In genomic region chr2:3493610-3493997, GRCh38 we compare ENCODE assay signal across 11 cellular contexts. TPM values are rescaled to one million over a fixed set of nuclear protein-coding genes. Genes with fewer than 3 reads are reported as not detected.
DNase-seq lines count a peak whose midpoint lies in the region; ATAC-seq and TF ChIP-seq lines count a peak whose summit lies in the region.
"Had no signal": no experiment of that assay in that cellular context is flagged by ENCODE, and none has a peak within 500 bp of the region (broad histone marks: within the 10 kb centered on the region; RNA-seq: fewer than 3 reads in every experiment).

No MANE protein-coding gene starts in this region.

- H3K4me3 Mint-ChIP-seq in activated CD4-positive, alpha-beta T cell treated with anti-CD3 and anti-CD28 coated beads, Interleukin-2, amount 10 ng/mL, durations not matched to agents 24 days and 14 days: no peak overlapping the region

- H3K27ac ChIP-seq in HCT116 (ENCODE audit: low read depth, low read length): no peak overlapping the region
- peak overlapping the region in 4 of 5 donors; percentile 15 to 79 (median 40) for H3K27ac ChIP-seq in adrenal gland

- H3K9me3 ChIP-seq in HCT116 (ENCODE audit: control insufficient read depth in 1 of 2, insufficient read depth in 1 of 2, low read depth in 1 of 2, low read length in 2 of 2) (no peaks in the 10 kb centered on the region), adrenal gland (replicated peaks in 1 of 3) (no peaks in the 10 kb centered on the region)

- no peaks in the 10 kb centered on the region for H3K79me2 ChIP-seq in HCT116 (ENCODE audit: insufficient read depth, low read length)

- no peak for TF ChIP-seq RAD21 in HCT116 (IDR thresholded peaks at IDR 0.05; ENCODE audit: low read depth)

- no peaks in the 10 kb centered on the region for H3K27me3 ChIP-seq in HCT116 (ENCODE audit: insufficient read depth, low read length)
- no peaks in the 10 kb centered on the region for H3K27me3 ChIP-seq in adrenal gland

- peaks cover 1% of the 10 kb centered on the region for H3K4me1 Mint-ChIP-seq in activated CD4-positive, alpha-beta T cell treated with anti-CD3 and anti-CD28 coated beads, Interleukin-2, amount 10 ng/mL, durations not matched to agents 24 days and 14 days

- H3K9ac ChIP-seq in HCT116 (ENCODE audit: low read length): no peak overlapping the region

- H3K9me3 Mint-ChIP-seq in activated CD4-positive, alpha-beta T cell treated with anti-CD3 and anti-CD28 coated beads, Interleukin-2, amount 10 ng/mL, durations not matched to agents 24 days and 14 days: no peaks in the 10 kb centered on the region
- H3K9me3 Mint-ChIP-seq: brain had no signal

- no peaks in the 10 kb centered on the region for H4K20me1 ChIP-seq in HCT116 (ENCODE audit: insufficient read depth)

- TF ChIP-seq POLR2A in HCT116 (IDR thresholded peaks at IDR 0.05; ENCODE audit: borderline replicate concordance, extremely low read depth, insufficient read depth, insufficient read length): no peak
- peak in 1 of 2 donors; percentile 52 for TF ChIP-seq POLR2A in adrenal gland (IDR thresholded peaks at IDR 0.05)

- H3K4me3 ChIP-seq in HCT116 (replicated peaks in 1 of 2; ENCODE audit: low read depth in 1 of 2, low read length in 2 of 2): no peak overlapping the region
- peak overlapping the region in 2 of 4 donors; percentile 2 to 43 for H3K4me3 ChIP-seq in adrenal gland
- peak overlapping the region; percentile 5 for H3K4me3 ChIP-seq in skeletal muscle cell (ENCODE audit: low read depth, low read length)

- no peak for TF ChIP-seq CTCF in HCT116 (IDR thresholded peaks at IDR 0.05 in 2 of 3, conservative IDR thresholded peaks at IDR 0.05 in 1 of 3; ENCODE audit: borderline replicate concordance in 1 of 3, insufficient read depth in 1 of 3, low read depth in 2 of 3, low read length in 2 of 3)
- TF ChIP-seq CTCF in adrenal gland (IDR thresholded peaks at IDR 0.05): no peak

- POLR2A ChIA-PET in HCT116 (lab: Charles Lee): no interaction called here

- peaks cover 6% of the 10 kb centered on the region for H3K36me3 Mint-ChIP-seq in activated CD4-positive, alpha-beta T cell treated with anti-CD3 and anti-CD28 coated beads, Interleukin-2, amount 10 ng/mL, durations not matched to agents 24 days and 14 days (ENCODE audit: low read depth)

- H3K4me1 ChIP-seq in HCT116 (ENCODE audit: control insufficient read depth in 1 of 2, insufficient read depth in 2 of 2, low read length in 2 of 2) (no peaks in the 10 kb centered on the region), adrenal gland (replicated peaks in 1 of 2) (peaks cover 0 to 9% of the 10 kb centered on the region in 2 donors)

- BruUV-seq in HCT116 (replicated peaks; lab: Mats Ljungman, UMichigan): no TSS peak

- CTCF ChIA-PET in HCT116 (lab: Charles Lee): no interaction called here

- peak; percentile 67 for ATAC-seq in HCT116

- H3K9me2 ChIP-seq in HCT116 (ENCODE audit: insufficient read depth): no peaks in the 10 kb centered on the region

- no peak overlapping the region for H2AFZ ChIP-seq in HCT116 (ENCODE audit: low read depth, low read length, poor library complexity, severe bottlenecking)

- intact Hi-C loops in HCT116 (cut with micrococcal nuclease): no loop called here
- intact Hi-C loops in adrenal gland (cut with DNase I): no loop called here
- intact Hi-C loops in activated CD4-positive, alpha-beta T cell treated with anti-CD3 and anti-CD28 coated beads, Interleukin-2, amount 10 ng/mL, durations not matched to agents 24 days and 14 days (cut with micrococcal nuclease): no loop called here

- in situ Hi-C loops in KBM-7 (cut with MboI; ENCODE audit: low pct_unique_long_range_greater_than_20kb, low sequenced_read_pairs): no loop called here

- H3K36me3 ChIP-seq in HCT116 (ENCODE audit: control insufficient read depth in 1 of 2, insufficient read depth in 2 of 2, low read length in 2 of 2) (no peaks in the 10 kb centered on the region), adrenal gland (replicated peaks in 1 of 2) (peaks cover 0 to 17% of the 10 kb centered on the region in 2 donors)

- H3K27ac Mint-ChIP-seq in activated CD4-positive, alpha-beta T cell treated with anti-CD3 and anti-CD28 coated beads, Interleukin-2, amount 10 ng/mL, durations not matched to agents 24 days and 14 days: no peak overlapping the region

- DNase-seq in HCT116 (ENCODE audit: low read depth, low spot score) (no peak), adrenal gland (peak; percentile 59 to 90 (median 78)), hepatic stellate cell (ENCODE audit: low spot score) (peak; percentile 83), skeletal muscle cell (ENCODE audit: low read depth) (peak; percentile 52), MV-4-11 (lab: John Stamatoyannopoulos, UW) (no peak), HuH-7 (ENCODE audit: low spot score) (no peak), KBM-7 (no peak)
- DNase-seq in activated CD4-positive, alpha-beta T cell treated with anti-CD3 and anti-CD28 coated beads, Interleukin-2, amount 10 ng/mL, durations not matched to agents 24 days and 14 days: no peak
- DNase-seq: GF-D8, Kasumi-1 had no signal

- 24 to 28% (median 27%) methylated on average over 10 of the region's 10 CpGs for WGBS in adrenal gland, 4 donors

- H3K27me3 Mint-ChIP-seq in activated CD4-positive, alpha-beta T cell treated with anti-CD3 and anti-CD28 coated beads, Interleukin-2, amount 10 ng/mL, durations not matched to agents 24 days and 14 days: no peaks in the 10 kb centered on the region
- H3K27me3 Mint-ChIP-seq: brain had no signal

- H3K4me2 ChIP-seq in HCT116 (ENCODE audit: low read length): no peak overlapping the region

- RAD21 ChIA-PET in HCT116 (lab: Charles Lee; ENCODE audit: low non-redundant PET in 1 of 2, low total read pairs in 2 of 2, uncharacterized antibody in 2 of 2, unreplicated experiment in 2 of 2): no interaction called here

TF ChIP-seq in HCT116, 20 proteins besides CTCF, POLR2A, EP300 and RAD21:
- TF ChIP-seq SRF (IDR thresholded peaks at IDR 0.05; ENCODE audit: low read depth): no peak
- TF ChIP-seq EZH2phosphoT487 (IDR thresholded peaks at IDR 0.05; ENCODE audit: borderline replicate concordance): no peak
- no peak for TF ChIP-seq CBX3 (IDR thresholded peaks at IDR 0.05; ENCODE audit: low read depth)
- TF ChIP-seq FOSL1 (IDR thresholded peaks at IDR 0.05; ENCODE audit: low read depth): no peak
- no peak for TF ChIP-seq YY1 (IDR thresholded peaks at IDR 0.05; ENCODE audit: extremely low read depth, insufficient replicate concordance, low read depth, low read length)
- TF ChIP-seq ZFX (IDR thresholded peaks at IDR 0.05): no peak
- TF ChIP-seq SP1 (IDR thresholded peaks at IDR 0.05; ENCODE audit: low read depth): no peak
- TF ChIP-seq ZNF274 (IDR thresholded peaks at IDR 0.05; ENCODE audit: low read depth, low read length): no peak
- TF ChIP-seq CEBPB (IDR thresholded peaks at IDR 0.05; ENCODE audit: low read depth): no peak
TF ChIP-seq in HCT116: peak in this region for 0.

RNA-seq across cellular contexts. Expression of gene ADI1, which starts 25.7 kb away (rescaled TPM):
- 27.0 TPM for total RNA-seq in HCT116 (2021; ENCODE audit: unreplicated experiment)
- polyA plus RNA-seq in HCT116 (2012): 14.9 and 20.5 TPM in 2 replicates
- total RNA-seq in adrenal gland: 100 to 1,000 TPM in 4 of 8 donors, 10 to 100 TPM in 4; 79.6 to 147 (median 103) TPM
- 100 to 1,000 TPM in 1 of 3 donors, 10 to 100 TPM in 2; 50.0 to 160 (median 64.3) TPM for polyA plus RNA-seq in adrenal gland
- 33.7 and 36.2 TPM in 2 replicates for total RNA-seq in activated CD4-positive, alpha-beta T cell treated with anti-CD3 and anti-CD28 coated beads, Interleukin-2, amount 10 ng/mL, durations not matched to agents 24 days and 14 days

Comparison
In these comparisons a context has a peak if more than half of its experiments do, and no peak if none do; other contexts are left out.
1. DNase-seq: peak in adrenal gland (7 of 7), hepatic stellate cell (single experiment) and skeletal muscle cell (single experiment); none in HCT116 (single experiment), activated CD4-positive, alpha-beta T cell treated with anti-CD3 and anti-CD28 coated beads, Interleukin-2, amount 10 ng/mL, durations not matched to agents 24 days and 14 days (single experiment), MV-4-11 (single experiment), HuH-7 (single experiment) and KBM-7 (single experiment).